8 cellular contexts compared by ENCODE assay signal in genomic region chr6:36677753-36678487, GRCh38. TPM values are rescaled to one million over a fixed set of nuclear protein-coding genes. Genes with fewer than 3 reads are reported as not detected.
DNase-seq lines count a peak whose midpoint lies in the region; ATAC-seq, FAIRE-seq and TF ChIP-seq lines count a peak whose summit lies in the region.

No MANE protein-coding gene starts in this region.

- peaks cover 37% of the 10 kb centered on the region for H3K79me2 ChIP-seq in ACC112 (ENCODE audit: control insufficient read depth, insufficient read depth, low read length, unreplicated experiment)

- peaks cover 9% of the 10 kb centered on the region; the same call in 1 of the 2 replicates for H3K36me3 ChIP-seq in ACC112 (ENCODE audit: insufficient read depth, low read length)
- no peaks in the 10 kb centered on the region for H3K36me3 ChIP-seq in uterus

- H3K4me3 ChIP-seq in ACC112 (ENCODE audit: low read depth, low read length), result peak overlapping the region; percentile 95
- H3K4me3 ChIP-seq in astrocyte of the cerebellum (ENCODE audit: low read depth, low read length), result peak overlapping the region; percentile 98
- H3K4me3 ChIP-seq in uterus, result peak overlapping the region in 1 of 2 donors; percentile 73

- peak overlapping the region; percentile 74 for H3K4me3 Mint-ChIP-seq in memory B cell

- no peak for TF ChIP-seq POLR2A in uterus (IDR thresholded peaks at IDR 0.05)

- H3K4me1 ChIP-seq in ACC112 (ENCODE audit: control insufficient read depth, insufficient read depth, low read length, unreplicated experiment) (peaks cover 34% of the 10 kb centered on the region), uterus (peaks cover 0 to 5% of the 10 kb centered on the region in 2 donors)

- peak overlapping the region; percentile 1 for H2AFZ ChIP-seq in ACC112 (ENCODE audit: low read length, unreplicated experiment)

- peaks cover 2% of the 10 kb centered on the region for H3K36me3 Mint-ChIP-seq in memory B cell

- H3K4me1 Mint-ChIP-seq in memory B cell, result peaks cover 25% of the 10 kb centered on the region

- H3K27me3 ChIP-seq in ACC112 (ENCODE audit: insufficient read depth, low read length), result no peaks in the 10 kb centered on the region
- H3K27me3 ChIP-seq in uterus, result no peaks in the 10 kb centered on the region

- H3K27ac ChIP-seq in ACC112 (ENCODE audit: low read depth, low read length) (peak overlapping the region; percentile 85), uterus (peak overlapping the region; percentile 100)

- ATAC-seq in HG02852 (IDR thresholded peaks at IDR 0.05; ENCODE audit: unreplicated experiment) (peak; percentile 1), memory B cell (ENCODE audit: low read depth) (no peak), HG02970 (IDR thresholded peaks at IDR 0.05; ENCODE audit: low FRiP score, unreplicated experiment) (no peak)

- H3K9me3 ChIP-seq in uterus, result no peaks in the 10 kb centered on the region

- in situ Hi-C loops in astrocyte of the cerebellum (cut with HindIII; ENCODE audit: low sequenced_read_pairs) (no loop called here), GM13977 (cut with MboI; ENCODE audit: low pct_unique_long_range_greater_than_20kb, low sequenced_read_pairs, unreplicated experiment) (no loop called here)

- TF ChIP-seq CTCF in astrocyte of the cerebellum (IDR thresholded peaks at IDR 0.05; ENCODE audit: low read depth, low read length, missing control alignments), result no peak
- TF ChIP-seq CTCF in uterus (IDR thresholded peaks at IDR 0.05), result no peak
- no peak for TF ChIP-seq CTCF in GM13977 (IDR thresholded peaks at IDR 0.05; ENCODE audit: extremely low read depth, insufficient read depth, missing control alignments)
- no peak for TF ChIP-seq CTCF in D721Med (IDR thresholded peaks at IDR 0.05; ENCODE audit: insufficient read depth, missing control alignments)

- H3K27ac Mint-ChIP-seq in memory B cell, result peak overlapping the region; percentile 99

- intact Hi-C loops in uterus (cut with DNase I; ENCODE audit: low total_unique reads), result no loop called here

- DNase-seq in astrocyte of the cerebellum (ENCODE audit: low read depth), result no peak
- no peak for DNase-seq in memory B cell (ENCODE audit: low spot score in 2 of 2)
- no peak for DNase-seq in uterus
- DNase-seq in GM13977 (ENCODE audit: low spot score), result no peak
- no peak for DNase-seq in D721Med (ENCODE audit: insufficient read length, low spot score)

- FAIRE-seq in D721Med (lab: Jason Lieb, UNC), result no peak

- H3K9me3 Mint-ChIP-seq in memory B cell, result no peaks in the 10 kb centered on the region

- H3K27me3 Mint-ChIP-seq in memory B cell, result no peaks in the 10 kb centered on the region

RNA-seq across cellular contexts. Expression of gene CDKN1A, which starts 0.6 kb away (rescaled TPM):
- 100 to 1,000 TPM in 1 of 4 donors, 10 to 100 TPM in 2, 1 to 10 TPM in 1; 8.8 to 119 (median 75.8) TPM for total RNA-seq in uterus

RNA-seq across cellular contexts. Expression of gene RAB44, which starts 19.7 kb away (rescaled TPM):
- total RNA-seq in uterus, result under 1 TPM in 1 of 4 donors, not detected in 3; 0.37 TPM
